ENCODE assay signal across 1 cellular context in genomic region chr3:100425321-100425720, GRCh38.
TF ChIP-seq lines count a peak whose summit lies in the region.

No MANE protein-coding gene starts in this region.

TF ChIP-seq in HCT116, 20 proteins besides CTCF, POLR2A, EP300 and RAD21 (continued from another document):
- TF ChIP-seq FOSL1 (IDR thresholded peaks at IDR 0.05; ENCODE audit: low read depth): peak; percentile 51; the same call in 1 of the 2 replicates
- TF ChIP-seq JUND (IDR thresholded peaks at IDR 0.05): peak; percentile 33; the same call in 1 of the 2 replicates
- no peak for TF ChIP-seq EZH2phosphoT487 (IDR thresholded peaks at IDR 0.05; ENCODE audit: borderline replicate concordance)
- TF ChIP-seq POLR2AphosphoS5 (IDR thresholded peaks at IDR 0.05; ENCODE audit: low read depth, low read length): no peak
- TF ChIP-seq SP1 (IDR thresholded peaks at IDR 0.05; ENCODE audit: low read depth): peak; percentile 17; the same call in 1 of the 2 replicates
TF ChIP-seq in HCT116: peak in this region for 4.
